Comparison of ENCODE assay signal across 8 cellular contexts in the genomic region with DNA sequence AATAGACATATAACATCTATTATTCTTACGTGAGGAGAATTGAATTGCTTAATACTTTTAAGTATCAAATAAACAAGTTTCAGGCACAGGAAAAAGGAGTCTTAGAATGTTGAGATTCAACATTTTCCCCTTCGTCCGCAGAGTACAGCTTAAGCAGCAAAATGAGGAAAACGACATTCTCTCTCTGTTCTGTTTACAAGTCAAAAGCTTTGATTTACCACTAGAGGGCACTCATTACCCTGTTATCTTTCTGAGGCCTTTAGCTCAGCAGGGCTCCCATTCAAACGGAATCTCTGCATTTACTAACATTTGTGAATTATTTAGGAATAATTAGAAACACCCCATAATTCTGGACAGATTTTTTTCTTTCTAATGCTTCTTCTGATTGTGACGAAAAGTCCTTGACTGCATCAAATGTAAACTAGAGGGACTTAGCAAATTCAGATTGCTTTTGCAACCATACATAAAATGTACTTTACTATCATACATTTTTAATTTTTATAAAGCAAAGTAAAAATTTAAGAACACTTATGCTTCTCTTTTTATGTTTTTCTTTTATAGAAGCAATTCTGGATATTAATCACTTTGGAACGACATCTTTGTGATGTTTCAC.
DNase-seq lines count a peak whose midpoint lies in the region; ATAC-seq and TF ChIP-seq lines count a peak whose summit lies in the region.

No MANE protein-coding gene starts in this region.

- peak overlapping the region; percentile 50 for H3K4me3 Mint-ChIP-seq in activated T-helper 17 cell treated with anti-CD3 and anti-CD28 coated beads, Interleukin-2, amount 50 U/mL, for 72 hours

- H3K9me3 Mint-ChIP-seq in activated T-helper 17 cell treated with anti-CD3 and anti-CD28 coated beads, Interleukin-2, amount 50 U/mL, for 72 hours: no peaks in the 10 kb centered on the region

- peak; percentile 92 for ATAC-seq in GM19395 (IDR thresholded peaks at IDR 0.05; ENCODE audit: unreplicated experiment)
- ATAC-seq in HG03378 (IDR thresholded peaks at IDR 0.05; ENCODE audit: unreplicated experiment): peak; percentile 93
- peak; percentile 77 for ATAC-seq in activated T-helper 17 cell treated with anti-CD3 and anti-CD28 coated beads, Interleukin-2, amount 50 U/mL, for 72 hours (replicated peaks)
- ATAC-seq in heart right ventricle: peak; percentile 85 to 97 (median 92)

- peaks cover 0 to 4% (median 0%) of the 10 kb centered on the region in 7 donors for H3K27me3 ChIP-seq in heart right ventricle

- H3K36me3 Mint-ChIP-seq in activated T-helper 17 cell treated with anti-CD3 and anti-CD28 coated beads, Interleukin-2, amount 50 U/mL, for 72 hours (ENCODE audit: low read depth): no peaks in the 10 kb centered on the region

- intact Hi-C loops in heart right ventricle (cut with DNase I): loop anchor here in 8 of 10 donors (5.0 to 10.0 kb wide), 6 partner anchors 330 to 680 kb away; no protein-coding TSS in a partner anchor

- H3K36me3 ChIP-seq in heart right ventricle: no peaks in the 10 kb centered on the region

- no peak overlapping the region for H3K27ac Mint-ChIP-seq in activated T-helper 17 cell treated with anti-CD3 and anti-CD28 coated beads, Interleukin-2, amount 50 U/mL, for 72 hours

- 12% methylated on average over 7 of the region's 7 CpGs for WGBS in heart right ventricle, 2 donors

- peak; percentile 41 to 84 (median 76) for TF ChIP-seq CTCF in heart right ventricle (IDR thresholded peaks at IDR 0.05)

- H3K27ac ChIP-seq in heart right ventricle: peak overlapping the region in 2 of 10 donors; percentile 2 to 43

- peaks cover 0 to 19% (median 7%) of the 10 kb centered on the region in 9 donors for H3K4me1 ChIP-seq in heart right ventricle

- DNase-seq in DMS79 (lab: John Stamatoyannopoulos, UW): peak; percentile 52
- DNase-seq in NCI-H2227 (lab: John Stamatoyannopoulos, UW; ENCODE audit: unreplicated experiment): peak; percentile 62
- DNase-seq in heart right ventricle: no peak
- peak; percentile 38 for DNase-seq in skeletal muscle cell (ENCODE audit: low read depth)
- DNase-seq in activated CD4-positive, alpha-beta T cell treated with anti-CD3 and anti-CD28 coated beads, Interleukin-2, amount 50 U/mL, for 48 hours: no peak

- peaks cover 4% of the 10 kb centered on the region for H3K27me3 Mint-ChIP-seq in activated T-helper 17 cell treated with anti-CD3 and anti-CD28 coated beads, Interleukin-2, amount 50 U/mL, for 72 hours

- H3K9me3 ChIP-seq in heart right ventricle: peaks cover 0 to 3% (median 0%) of the 10 kb centered on the region in 11 donors

- H3K4me3 ChIP-seq in heart right ventricle (peak overlapping the region in 6 of 10 donors; percentile 31 to 43 (median 38)), skeletal muscle cell (ENCODE audit: low read depth, low read length) (no peak overlapping the region)

- H3K4me1 Mint-ChIP-seq in activated T-helper 17 cell treated with anti-CD3 and anti-CD28 coated beads, Interleukin-2, amount 50 U/mL, for 72 hours: no peaks in the 10 kb centered on the region

Comparison
In these comparisons a context has a peak if more than half of its experiments do, and no peak if none do; other contexts are left out.
1. DNase-seq: peak in DMS79 (single experiment), NCI-H2227 (single experiment) and skeletal muscle cell (single experiment); none in heart right ventricle (0 of 2) and activated CD4-positive, alpha-beta T cell treated with anti-CD3 and anti-CD28 coated beads, Interleukin-2, amount 50 U/mL, for 48 hours (0 of 2).
2. Peak in every context shown above with its lines, with median percentiles within 50 percentile points of each other: ATAC-seq.